Comparison of ENCODE assay signal across 8 cellular contexts in the genomic region with DNA sequence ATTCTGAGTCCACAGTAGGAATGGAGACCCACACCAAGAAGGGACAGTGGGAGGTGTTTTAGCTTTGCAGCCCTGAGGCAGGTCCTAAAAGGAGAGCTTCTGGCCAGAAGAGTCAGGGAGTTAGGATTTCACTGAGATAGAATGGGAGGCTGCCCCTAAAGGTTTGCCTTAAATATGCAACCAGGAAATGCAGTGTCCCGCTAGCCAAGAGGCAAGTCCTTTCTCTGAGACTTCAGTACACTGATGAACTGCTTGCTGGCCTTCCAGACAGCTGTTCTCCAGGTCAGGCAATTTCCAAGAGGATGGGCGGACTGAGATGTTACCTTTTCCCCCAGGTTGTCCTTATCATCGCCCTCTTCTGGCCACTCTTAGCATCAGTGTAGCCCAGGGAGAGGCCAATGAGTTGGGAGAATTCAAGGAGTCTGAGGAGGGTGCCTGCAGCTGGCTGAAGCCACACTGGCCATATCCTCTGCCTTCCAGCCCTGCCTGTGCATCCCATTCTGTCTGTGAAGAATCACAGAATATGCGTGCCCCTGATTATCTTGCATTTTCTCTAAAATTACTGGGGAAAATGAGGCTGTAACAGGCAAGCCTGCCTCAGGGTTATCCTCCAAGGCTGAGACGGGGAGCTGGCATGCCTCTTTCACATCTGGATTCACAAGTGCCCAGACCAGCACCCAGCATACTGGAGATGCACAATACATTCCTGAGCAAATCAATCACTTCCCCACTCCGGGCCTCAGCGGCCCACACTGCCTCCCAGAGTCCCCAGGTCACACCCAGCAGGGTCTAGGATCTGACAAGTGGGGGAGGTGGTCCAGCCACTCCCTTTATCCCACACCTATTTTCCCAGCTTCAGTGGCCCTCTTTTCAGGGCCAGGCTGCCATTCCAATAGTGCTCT.
DNase-seq lines count a peak whose midpoint lies in the region; ATAC-seq lines count a peak whose summit lies in the region.

No MANE protein-coding gene starts in this region.

- in situ Hi-C loops in T47D (cut with HindIII; ENCODE audit: low pct_unique_long_range_greater_than_20kb, low sequenced_read_pairs), result no loop called here

- DNase-seq in Ammon's horn (ENCODE audit: low spot score), result peak; percentile 35
- peak; percentile 52 for DNase-seq in GM03348 (ENCODE audit: low spot score)
- peak; percentile 67 for DNase-seq in NCI-H526 treated with DMSO at 0.1 percent for 48 hours (lab: John Stamatoyannopoulos, UW)
- peak; percentile 49 to 74 for DNase-seq in T47D (ENCODE audit: low read depth in 1 of 2, low spot score in 1 of 2)
- peak; percentile 42 for DNase-seq in medulla oblongata (ENCODE audit: extremely low spot score)

- ATAC-seq in HG02571 (IDR thresholded peaks at IDR 0.05; ENCODE audit: unreplicated experiment) (no peak), GM21723 (IDR thresholded peaks at IDR 0.05; ENCODE audit: unreplicated experiment) (no peak), HG03196 (IDR thresholded peaks at IDR 0.05; ENCODE audit: unreplicated experiment) (no peak)
